ENCODE assay signal across 21 cellular contexts in the genomic region with DNA sequence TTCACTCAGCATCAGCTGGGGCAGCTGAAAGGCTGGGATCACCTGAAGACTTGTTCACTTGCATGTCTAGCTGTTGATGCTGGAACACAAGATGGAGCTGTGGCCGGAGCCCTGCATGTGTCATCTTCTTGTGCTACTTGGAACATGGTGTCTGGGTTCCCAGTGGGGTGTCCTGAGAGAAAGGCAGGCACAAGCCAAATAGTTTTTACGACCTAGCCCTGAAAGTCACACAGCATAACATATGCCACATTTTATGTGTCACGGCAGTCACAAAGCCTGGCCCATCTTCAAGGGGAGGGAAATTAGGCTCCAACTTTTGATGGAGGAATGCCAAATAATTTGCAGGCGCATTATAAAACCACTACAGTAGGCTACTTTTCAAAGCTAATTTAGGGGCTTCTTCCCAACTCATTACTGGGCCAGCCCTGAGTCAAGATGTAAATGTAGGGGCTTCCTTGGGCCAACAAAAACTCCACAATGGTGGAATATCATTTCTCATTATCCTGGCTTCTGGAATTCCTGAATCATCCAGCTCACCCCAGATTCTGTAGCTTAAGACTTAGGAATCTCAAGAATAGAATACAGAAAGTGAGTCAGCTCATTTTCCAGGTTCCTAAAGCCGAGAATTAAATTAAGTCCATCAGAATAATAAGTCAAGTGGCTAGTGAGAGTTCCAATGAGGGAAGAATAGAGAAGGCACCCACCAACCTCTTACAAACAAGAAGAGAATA.
"Had no signal": no experiment of that assay in that cellular context is flagged by ENCODE, and none has a peak within 500 bp of the region (broad histone marks: within the 10 kb centered on the region; RNA-seq: fewer than 3 reads in every experiment).

No MANE protein-coding gene starts in this region.

- H3K4me3 ChIP-seq: ascending aorta, esophagus squamous epithelium, left lung, thoracic aorta, upper lobe of left lung had no signal

- H3K9me3 Mint-ChIP-seq: activated naive CD4-positive, alpha-beta T cell treated with anti-CD3 and anti-CD28 coated beads, Interleukin-2, amount 50 U/mL, for 24 hours; dendritic cell treated with granulocyte-macrophage colony-stimulating factor and Interleukin-4, amounts not matched to agents 40 ng/mL and 50 ng/mL, for 4 days; nephron had no signal

- FAIRE-seq: keratinocyte had no signal

- H3K36me3 Mint-ChIP-seq: mesothelial cell of epicardium; stimulated activated memory B cell treated with anti-CD40 and anti-IgM and Interleukin-4, amounts not matched to agents 10 μg/mL and 1 μg/mL and 100 μg/mL, for 72 hours had no signal

- H3K27me3 Mint-ChIP-seq: activated naive CD4-positive, alpha-beta T cell treated with anti-CD3 and anti-CD28 coated beads, Interleukin-2, amount 50 U/mL, for 24 hours; stimulated activated memory B cell treated with anti-CD40 and anti-IgM and Interleukin-4, amounts not matched to agents 10 μg/mL and 1 μg/mL and 100 μg/mL, for 72 hours had no signal

- H3K4me1 Mint-ChIP-seq: activated naive CD4-positive, alpha-beta T cell treated with anti-CD3 and anti-CD28 coated beads, Interleukin-2, amount 50 U/mL, for 24 hours; mesothelial cell of epicardium; stimulated activated memory B cell treated with anti-CD40 and anti-IgM and Interleukin-4, amounts not matched to agents 10 μg/mL and 1 μg/mL and 100 μg/mL, for 72 hours had no signal

- H3K4me3 Mint-ChIP-seq: activated naive CD4-positive, alpha-beta T cell treated with anti-CD3 and anti-CD28 coated beads, Interleukin-2, amount 50 U/mL, for 24 hours; dendritic cell treated with granulocyte-macrophage colony-stimulating factor and Interleukin-4, amounts not matched to agents 40 ng/mL and 50 ng/mL, for 4 days; mesothelial cell of epicardium; nephron; stimulated activated memory B cell treated with anti-CD40 and anti-IgM and Interleukin-4, amounts not matched to agents 10 μg/mL and 1 μg/mL and 100 μg/mL, for 72 hours had no signal

- H3K27ac ChIP-seq: ascending aorta, esophagus squamous epithelium, foreskin keratinocyte, left lung, thoracic aorta, upper lobe of left lung, VCaP had no signal

- H3K27ac Mint-ChIP-seq: activated naive CD4-positive, alpha-beta T cell treated with anti-CD3 and anti-CD28 coated beads, Interleukin-2, amount 50 U/mL, for 24 hours; dendritic cell treated with granulocyte-macrophage colony-stimulating factor and Interleukin-4, amounts not matched to agents 40 ng/mL and 50 ng/mL, for 4 days; mesothelial cell of epicardium; stimulated activated memory B cell treated with anti-CD40 and anti-IgM and Interleukin-4, amounts not matched to agents 10 μg/mL and 1 μg/mL and 100 μg/mL, for 72 hours had no signal

- H3K4me1 ChIP-seq: ascending aorta, esophagus squamous epithelium, foreskin keratinocyte, left lung, upper lobe of left lung had no signal

- DNase-seq: activated CD4-positive, alpha-beta T cell treated with anti-CD3 and anti-CD28 coated beads, Interleukin-2, amount 50 U/mL, for 1 hour; activated CD4-positive, CD25-positive, alpha-beta regulatory T cell treated with anti-CD3 and anti-CD28 coated beads, Interleukin-2, amount 50 U/mL, for 72 hours; activated CD8-positive, alpha-beta memory T cell treated with anti-CD3 and anti-CD28 coated beads for 24 hours; activated CD8-positive, alpha-beta memory T cell treated with anti-CD3 and anti-CD28 coated beads, Interleukin-2, amount 50 U/mL, for 48 hours; activated effector memory CD4-positive, alpha-beta T cell treated with Interleukin-2 at 50 U/mL for 16 hours; activated T-cell treated with anti-CD3 and anti-CD28 coated beads, Interleukin-2, amount 50 U/mL, for 48 hours; effector memory CD4-positive, alpha-beta T cell; esophagus squamous epithelium; foreskin keratinocyte; left lung; stimulated activated CD4-positive, alpha-beta T cell treated with anti-CD3 and anti-CD28 coated beads, Interleukin-4, amount 100 ng/mL, for 4 hours; upper lobe of left lung had no signal

- H3K27me3 ChIP-seq: ascending aorta, esophagus squamous epithelium, foreskin keratinocyte, left lung, upper lobe of left lung had no signal

- H3K9me3 ChIP-seq: ascending aorta, esophagus squamous epithelium, left lung, thoracic aorta, upper lobe of left lung had no signal

- H3K36me3 ChIP-seq: ascending aorta, esophagus squamous epithelium, left lung, thoracic aorta, upper lobe of left lung had no signal
